Comparison of ENCODE assay signal across 8 cellular contexts in genomic region chr7:45922810-45923209, GRCh38. TPM values are rescaled to one million over a fixed set of nuclear protein-coding genes. Genes with fewer than 3 reads are reported as not detected.
DNase-seq lines count a peak whose midpoint lies in the region; ATAC-seq and TF ChIP-seq lines count a peak whose summit lies in the region.

No MANE protein-coding gene starts in this region.

- no peaks in the 10 kb centered on the region for H3K9me3 ChIP-seq in mesodermal cell (ENCODE audit: control insufficient read depth, low read length)

- 12% methylated on average over 11 of the region's 11 CpGs for WGBS in mesodermal cell (ENCODE audit: insufficient coverage in 2 of 2), 2 experiments

- no peak for TF ChIP-seq CTCF in brain microvascular endothelial cell (IDR thresholded peaks at IDR 0.05; ENCODE audit: low read depth, low read length, missing control alignments)

- H3K36me3 ChIP-seq in ACC112 (ENCODE audit: insufficient read depth, low read length) (no peaks in the 10 kb centered on the region), brain microvascular endothelial cell (replicated peaks) (no peaks in the 10 kb centered on the region), mesodermal cell (ENCODE audit: control insufficient read depth, insufficient read depth, low read length) (no peaks in the 10 kb centered on the region)

- H3K4me1 ChIP-seq in ACC112 (ENCODE audit: control insufficient read depth, insufficient read depth, low read length, unreplicated experiment) (peaks cover 22% of the 10 kb centered on the region), mesodermal cell (ENCODE audit: control insufficient read depth, insufficient read depth, low read length, poor library complexity, severe bottlenecking) (peaks cover 29% of the 10 kb centered on the region)

- peak overlapping the region; percentile 46 for H2AFZ ChIP-seq in ACC112 (ENCODE audit: low read length, unreplicated experiment)

- peak; percentile 26 for DNase-seq in HCEC 1CT
- no peak for DNase-seq in brain microvascular endothelial cell
- DNase-seq in NCI-H510A (lab: John Stamatoyannopoulos, UW): no peak
- DNase-seq in NK-92 treated with Interleukin-12 subunit alpha and Interleukin-12 subunit beta, amount 100 ng/mL, for 24 hours (lab: John Stamatoyannopoulos, UW): no peak

- H3K4me3 ChIP-seq in ACC112 (ENCODE audit: low read depth, low read length) (peak overlapping the region; percentile 79), brain microvascular endothelial cell (ENCODE audit: low read depth, low read length) (peak overlapping the region; percentile 45), mesodermal cell (ENCODE audit: extremely low read depth, insufficient read depth, low read length, poor library complexity, severe bottlenecking) (peak overlapping the region; percentile 24)

- H3K79me2 ChIP-seq in ACC112 (ENCODE audit: control insufficient read depth, insufficient read depth, low read length, unreplicated experiment): no peaks in the 10 kb centered on the region

- in situ Hi-C loops in brain microvascular endothelial cell (cut with HindIII; ENCODE audit: low pct_ligation_motif_present, low sequenced_read_pairs): loop anchor here (25.0 kb wide), 1 partner anchor 439 kb away; no protein-coding TSS in a partner anchor

- H3K27ac ChIP-seq in ACC112 (ENCODE audit: low read depth, low read length): peak overlapping the region; percentile 15; the same call in 1 of the 2 replicates
- H3K27ac ChIP-seq in brain microvascular endothelial cell: peak overlapping the region; percentile 54
- H3K27ac ChIP-seq in mesodermal cell (ENCODE audit: low read depth, low read length, severe bottlenecking): no peak overlapping the region

- ATAC-seq in GM18861 (IDR thresholded peaks at IDR 0.05; ENCODE audit: unreplicated experiment): no peak
- no peak for ATAC-seq in GM21423 (IDR thresholded peaks at IDR 0.05; ENCODE audit: unreplicated experiment)

- H3K27me3 ChIP-seq in ACC112 (ENCODE audit: insufficient read depth, low read length) (peaks cover 20% of the 10 kb centered on the region), brain microvascular endothelial cell (replicated peaks) (no peaks in the 10 kb centered on the region)

RNA-seq across cellular contexts. Expression of gene IGFBP3, which starts 1.7 kb away (rescaled TPM):
- 108 TPM for polyA plus RNA-seq in mesodermal cell (2013, experiment 1 of 2)
- 121 TPM for polyA plus RNA-seq in mesodermal cell (2013, experiment 2 of 2)

RNA-seq across cellular contexts. Expression of gene IGFBP1, which starts 34.5 kb away (rescaled TPM):
- 0.22 TPM for polyA plus RNA-seq in mesodermal cell (2013, experiment 1 of 2)
- polyA plus RNA-seq in mesodermal cell (2013, experiment 2 of 2): not detected

RNA-seq across cellular contexts. Expression of gene CCDC201, which starts 49.9 kb away (rescaled TPM):
- not detected for polyA plus RNA-seq in mesodermal cell (2013, experiment 1 of 2)
- not detected for polyA plus RNA-seq in mesodermal cell (2013, experiment 2 of 2)

Comparison
In these comparisons a context has a peak if more than half of its experiments do, and no peak if none do; other contexts are left out.
1. H3K4me3 ChIP-seq: peak in every context shown above with its lines; median percentile 79 in ACC112; 45 in brain microvascular endothelial cell; 24 in mesodermal cell.